ENCODE assay signal across 7 cellular contexts in the genomic region with DNA sequence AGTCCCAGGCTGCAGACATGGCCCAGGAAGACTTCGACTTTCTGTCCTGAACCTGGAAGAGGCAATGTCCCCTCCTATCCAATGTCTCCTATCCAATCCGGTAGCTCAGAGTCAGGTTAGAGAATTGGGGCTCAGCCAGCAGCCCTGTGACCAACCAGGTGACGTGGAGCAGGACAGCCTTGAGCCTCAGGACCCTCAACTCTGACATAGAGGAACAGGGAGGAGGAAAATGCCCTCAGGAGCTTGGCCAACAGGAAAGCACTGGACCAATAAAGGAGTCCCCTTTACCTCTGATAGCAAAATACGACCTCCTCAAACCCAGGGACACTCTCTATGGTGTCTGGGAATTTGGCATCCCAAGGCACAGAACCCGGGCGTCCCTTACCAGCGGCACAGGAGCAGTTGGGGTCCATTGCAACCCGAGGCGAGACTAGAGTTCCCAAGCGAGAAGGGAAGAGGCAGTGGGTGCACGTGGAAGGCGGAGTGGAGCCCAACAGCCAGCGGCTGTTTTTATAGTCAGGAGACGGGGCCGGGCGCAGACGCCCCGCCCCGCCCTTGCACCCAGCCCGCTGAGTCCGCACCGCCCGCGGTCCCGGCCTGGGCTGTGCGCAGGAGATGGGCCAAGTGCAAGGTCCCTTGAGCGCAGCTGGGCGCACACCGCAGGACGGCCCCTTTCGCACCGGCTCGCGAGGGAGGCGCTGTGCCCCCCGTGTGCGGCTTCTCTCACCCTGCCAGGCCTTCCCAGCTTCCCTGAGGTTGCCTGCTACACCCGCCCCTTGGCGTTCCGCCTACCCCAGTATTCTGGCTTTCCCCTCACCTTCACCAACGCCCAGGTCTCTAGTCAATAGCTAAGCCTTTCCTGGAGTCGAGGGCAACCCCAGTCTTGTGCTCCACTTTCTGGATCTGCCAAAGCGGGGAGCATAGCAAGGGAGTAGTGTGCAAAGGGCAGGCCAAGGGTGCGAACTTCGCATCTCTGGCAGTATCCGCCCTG. TPM values are rescaled to one million over a fixed set of nuclear protein-coding genes. Genes with fewer than 3 reads are reported as not detected.
DNase-seq lines count a peak whose midpoint lies in the region; ATAC-seq and TF ChIP-seq lines count a peak whose summit lies in the region.

TSS of gene MT1G (minus strand) at position 485 of the 991 bp plus-strand sequence. CDS start at position 413, 72 bp downstream.

- H3K36me3 Mint-ChIP-seq in activated naive CD4-positive, alpha-beta T cell treated with anti-CD3 and anti-CD28 coated beads for 36 hours (ENCODE audit: low read depth): no peaks in the 10 kb centered on the region
- H3K36me3 Mint-ChIP-seq in stimulated activated effector memory CD8-positive, alpha-beta T cell treated with anti-CD3 and anti-CD28 coated beads, Interleukin-12 subunit alpha, Interleukin-12 subunit beta, amount 100 ng/mL, for 72 hours: no peaks in the 10 kb centered on the region

- DNase-seq in NB4 (ENCODE audit: low read depth) (peak; percentile 79), NK-92 (lab: John Stamatoyannopoulos, UW; ENCODE audit: unreplicated experiment) (no peak), HuH-7.5 (ENCODE audit: low spot score) (no peak)
- DNase-seq in activated naive CD4-positive, alpha-beta T cell treated with anti-CD3 and anti-CD28 coated beads for 36 hours: peak; percentile 40
- DNase-seq in stimulated activated effector memory CD8-positive, alpha-beta T cell treated with anti-CD3 and anti-CD28 coated beads, Interleukin-12 subunit alpha, Interleukin-12 subunit beta, amount 100 ng/mL, for 72 hours (ENCODE audit: low spot score in 2 of 2): no peak

- no peak for TF ChIP-seq POLR2A in NB4 (IDR thresholded peaks at IDR 0.05; ENCODE audit: extremely low read depth, insufficient read length)

- H3K4me3 Mint-ChIP-seq in activated naive CD4-positive, alpha-beta T cell treated with anti-CD3 and anti-CD28 coated beads for 36 hours: peak within 1 kb of the TSS; percentile 46
- H3K4me3 Mint-ChIP-seq in stimulated activated effector memory CD8-positive, alpha-beta T cell treated with anti-CD3 and anti-CD28 coated beads, Interleukin-12 subunit alpha, Interleukin-12 subunit beta, amount 100 ng/mL, for 72 hours: peak within 1 kb of the TSS; percentile 30

- ATAC-seq in stimulated activated effector memory CD8-positive, alpha-beta T cell treated with anti-CD3 and anti-CD28 coated beads, Interleukin-12 subunit alpha, Interleukin-12 subunit beta, amount 100 ng/mL, for 72 hours: peak; percentile 36
- no peak for ATAC-seq in HG02852 (IDR thresholded peaks at IDR 0.05; ENCODE audit: unreplicated experiment)

- CTCF ChIA-PET in activated naive CD4-positive, alpha-beta T cell treated with anti-CD3 and anti-CD28 coated beads for 36 hours (lab: Charles Lee): interaction anchor here (0.9 kb wide), 1 partner anchor 34 kb away, joined by 3 read pairs; no protein-coding TSS in a partner anchor

- H3K9ac ChIP-seq in iPS-15b (ENCODE audit: low read depth, low read length): no peak within 1 kb of the TSS

- no peak for TF ChIP-seq CTCF in NB4 (IDR thresholded peaks at IDR 0.05; ENCODE audit: low read depth, low read length)

- no peaks in the 10 kb centered on the region for H3K9me3 ChIP-seq in iPS-15b (ENCODE audit: control insufficient read depth, insufficient read depth, low read length)

- H3K27ac Mint-ChIP-seq in activated naive CD4-positive, alpha-beta T cell treated with anti-CD3 and anti-CD28 coated beads for 36 hours: no peak within 1 kb of the TSS
- no peak within 1 kb of the TSS for H3K27ac Mint-ChIP-seq in stimulated activated effector memory CD8-positive, alpha-beta T cell treated with anti-CD3 and anti-CD28 coated beads, Interleukin-12 subunit alpha, Interleukin-12 subunit beta, amount 100 ng/mL, for 72 hours

- H3K9me3 Mint-ChIP-seq in activated naive CD4-positive, alpha-beta T cell treated with anti-CD3 and anti-CD28 coated beads for 36 hours: no peaks in the 10 kb centered on the region
- H3K9me3 Mint-ChIP-seq in stimulated activated effector memory CD8-positive, alpha-beta T cell treated with anti-CD3 and anti-CD28 coated beads, Interleukin-12 subunit alpha, Interleukin-12 subunit beta, amount 100 ng/mL, for 72 hours: no peaks in the 10 kb centered on the region

- peaks cover 44% of the 10 kb centered on the region for H3K27me3 Mint-ChIP-seq in activated naive CD4-positive, alpha-beta T cell treated with anti-CD3 and anti-CD28 coated beads for 36 hours (ENCODE audit: low read depth)

- H3K4me1 Mint-ChIP-seq in activated naive CD4-positive, alpha-beta T cell treated with anti-CD3 and anti-CD28 coated beads for 36 hours (ENCODE audit: low read depth): peaks cover 21% of the 10 kb centered on the region
- H3K4me1 Mint-ChIP-seq in stimulated activated effector memory CD8-positive, alpha-beta T cell treated with anti-CD3 and anti-CD28 coated beads, Interleukin-12 subunit alpha, Interleukin-12 subunit beta, amount 100 ng/mL, for 72 hours: peaks cover 26% of the 10 kb centered on the region

- H3K27me3 ChIP-seq in iPS-15b (ENCODE audit: control insufficient read depth, insufficient read depth, low read length): peaks cover 100% of the 10 kb centered on the region

- H3K4me1 ChIP-seq in iPS-15b (ENCODE audit: control insufficient read depth, insufficient read depth, low read length): peaks cover 8% of the 10 kb centered on the region

- H3K4me3 ChIP-seq in NB4 (ENCODE audit: low read depth, low read length) (peak within 1 kb of the TSS; percentile 62), iPS-15b (ENCODE audit: low read depth, low read length) (peak within 1 kb of the TSS; percentile 40)

- H3K36me3 ChIP-seq in iPS-15b (ENCODE audit: control insufficient read depth, insufficient read depth, low read length): no peaks in the 10 kb centered on the region

- intact Hi-C loops in activated naive CD4-positive, alpha-beta T cell treated with anti-CD3 and anti-CD28 coated beads for 36 hours (cut with micrococcal nuclease): loop anchor here (1.0 kb wide), 2 partner anchors 8 to 14 kb away; partner anchors contain the start of gene MT1X

RNA-seq across cellular contexts. Expression of gene MT1G, which starts in this region (rescaled TPM):
- total RNA-seq in activated naive CD4-positive, alpha-beta T cell treated with anti-CD3 and anti-CD28 coated beads for 36 hours: 10 to 100 TPM; 22.4 to 23.8 TPM

Comparison
In these comparisons a context has a peak if more than half of its experiments do, and no peak if none do; other contexts are left out.
1. DNase-seq: peak in NB4 (single experiment) and activated naive CD4-positive, alpha-beta T cell treated with anti-CD3 and anti-CD28 coated beads for 36 hours (single experiment); none in stimulated activated effector memory CD8-positive, alpha-beta T cell treated with anti-CD3 and anti-CD28 coated beads, Interleukin-12 subunit alpha, Interleukin-12 subunit beta, amount 100 ng/mL, for 72 hours (0 of 2), NK-92 (single experiment) and HuH-7.5 (single experiment).